14 cellular contexts compared by ENCODE assay signal in genomic region chr14:102498005-102498677, GRCh38. TPM values are rescaled to one million over a fixed set of nuclear protein-coding genes. Genes with fewer than 3 reads are reported as not detected.
DNase-seq lines count a peak whose midpoint lies in the region; ATAC-seq, FAIRE-seq and TF ChIP-seq lines count a peak whose summit lies in the region.
"Had no signal": no experiment of that assay in that cellular context is flagged by ENCODE, and none has a peak within 500 bp of the region (broad histone marks: within the 10 kb centered on the region; RNA-seq: fewer than 3 reads in every experiment).

No MANE protein-coding gene starts in this region.

- 89% methylated on average over 30 of the region's 30 CpGs for WGBS in hepatocyte (ENCODE audit: low lambda C conversion rate, missing lambda C conversion rate)
- WGBS in pancreas, 2 donors = 91 to 93% methylated on average over 30 of the region's 30 CpGs

- H3K4me2 ChIP-seq in HCT116 (ENCODE audit: low read length) (no peak overlapping the region), hepatocyte (no peak overlapping the region)

- no peaks in the 10 kb centered on the region for H3K9me2 ChIP-seq in HCT116 (ENCODE audit: insufficient read depth)
- H3K9me2 ChIP-seq in hepatocyte (replicated peaks; ENCODE audit: insufficient read depth) = no peaks in the 10 kb centered on the region

- intact Hi-C loops in A673 (cut with micrococcal nuclease; ENCODE audit: unreplicated experiment) = no loop called here
- intact Hi-C loops in HCT116 (cut with micrococcal nuclease) = no loop called here
- intact Hi-C loops in pancreas (cut with DNase I) = no loop called here

- RAD21 ChIA-PET in HCT116 (lab: Charles Lee; ENCODE audit: low non-redundant PET in 1 of 2, low total read pairs in 2 of 2, uncharacterized antibody in 2 of 2, unreplicated experiment in 2 of 2) = interaction anchor here in 1 of 2 experiments (1.1 kb wide), 1 partner anchor 60 kb away, joined by 4 read pairs; no protein-coding TSS in a partner anchor

- ATAC-seq in HCT116 (peak; percentile 64), pancreas (no peak), GM18520 (IDR thresholded peaks at IDR 0.05; ENCODE audit: unreplicated experiment) (no peak)
- ATAC-seq: GM12878; stimulated activated naive B cell treated with anti-CD40 and anti-IgM and Interleukin-4, amounts not matched to agents 10 μg/mL and 1 μg/mL and 100 μg/mL, for 72 hours had no signal

- H3K79me2 ChIP-seq in HCT116 (ENCODE audit: insufficient read depth, low read length) (no peaks in the 10 kb centered on the region), hepatocyte (no peaks in the 10 kb centered on the region)

- no peaks in the 10 kb centered on the region for H3K9me3 ChIP-seq in A673 (ENCODE audit: low read depth, low read length, poor library complexity, severe bottlenecking)
- H3K9me3 ChIP-seq in HCT116 (ENCODE audit: control insufficient read depth in 1 of 2, insufficient read depth in 1 of 2, low read depth in 1 of 2, low read length in 2 of 2) = no peaks in the 10 kb centered on the region
- H3K9me3 ChIP-seq in WERI-Rb-1 (ENCODE audit: severe bottlenecking) = no peaks in the 10 kb centered on the region
- H3K9me3 ChIP-seq in hepatocyte (ENCODE audit: low read depth) = no peaks in the 10 kb centered on the region
- no peaks in the 10 kb centered on the region for H3K9me3 ChIP-seq in pancreas

- no peaks in the 10 kb centered on the region for H3K27me3 ChIP-seq in A673 (replicated peaks; ENCODE audit: insufficient read depth, low read depth, low read length, poor library complexity)
- no peaks in the 10 kb centered on the region for H3K27me3 ChIP-seq in HCT116 (ENCODE audit: insufficient read depth, low read length)
- H3K27me3 ChIP-seq in WERI-Rb-1 (ENCODE audit: insufficient read depth, low read depth, severe bottlenecking) = no peaks in the 10 kb centered on the region
- H3K27me3 ChIP-seq in hepatocyte = no peaks in the 10 kb centered on the region
- H3K27me3 ChIP-seq in pancreas = no peaks in the 10 kb centered on the region

- POLR2A ChIA-PET in A673 (lab: Charles Lee; ENCODE audit: low non-redundant PET) = no interaction called here
- POLR2A ChIA-PET in HCT116 (lab: Charles Lee) = no interaction called here

- H3K36me3 ChIP-seq in A673 (ENCODE audit: insufficient read depth, low read length, poor library complexity, severe bottlenecking) = no peaks in the 10 kb centered on the region
- no peaks in the 10 kb centered on the region for H3K36me3 ChIP-seq in HCT116 (ENCODE audit: control insufficient read depth in 1 of 2, insufficient read depth in 2 of 2, low read length in 2 of 2)
- H3K36me3 ChIP-seq in WERI-Rb-1 = peaks cover 2% of the 10 kb centered on the region; the same call in 1 of the 2 replicates
- no peaks in the 10 kb centered on the region for H3K36me3 ChIP-seq in hepatocyte (replicated peaks; ENCODE audit: insufficient read depth, low read depth)
- peaks cover 0 to 7% (median 0%) of the 10 kb centered on the region in 3 donors for H3K36me3 ChIP-seq in pancreas

- no TSS peak for BruUV-seq in A673 (replicated peaks; lab: Mats Ljungman, UMichigan)
- no TSS peak for BruUV-seq in HCT116 (replicated peaks; lab: Mats Ljungman, UMichigan)

- peak; percentile 53 for TF ChIP-seq CTCF in A673 (conservative IDR thresholded peaks at IDR 0.05; ENCODE audit: low read depth, low read length)
- TF ChIP-seq CTCF in HCT116 (IDR thresholded peaks at IDR 0.05 in 2 of 3, conservative IDR thresholded peaks at IDR 0.05 in 1 of 3; ENCODE audit: borderline replicate concordance in 1 of 3, insufficient read depth in 1 of 3, low read depth in 2 of 3, low read length in 2 of 3) = peak; percentile 16 to 49 (median 46); a peak in 5 of 6 replicates
- TF ChIP-seq CTCF in WERI-Rb-1 (IDR thresholded peaks at IDR 0.05; ENCODE audit: low read depth, low read length) = peak; percentile 82
- peak; percentile 9 for TF ChIP-seq CTCF in hepatocyte (IDR thresholded peaks at IDR 0.05; ENCODE audit: poor library complexity)
- TF ChIP-seq CTCF in pancreas (IDR thresholded peaks at IDR 0.05) = no peak

- DNase-seq in A673 (ENCODE audit: low spot score) (peak; percentile 37), HCT116 (ENCODE audit: low read depth, low spot score) (no peak), WERI-Rb-1 (peak; percentile 54), hepatocyte (ENCODE audit: low spot score) (peak; percentile 5), AML-193 (lab: John Stamatoyannopoulos, UW) (no peak), pancreas (no peak)
- no peak for DNase-seq in stimulated activated CD4-positive, alpha-beta T cell treated with anti-CD3 and anti-CD28 coated beads, Interleukin-2, amount 100 ng/mL, for 24 hours
- DNase-seq: activated CD4-positive, alpha-beta T cell treated with anti-CD3 and anti-CD28 coated beads, Interleukin-2, amount 50 U/mL, for 4 hours; CD4-positive, alpha-beta memory T cell; effector CD4-positive, alpha-beta T cell; NCI-H226; stimulated activated naive B cell treated with anti-CD40 and anti-IgM and Interleukin-4, amounts not matched to agents 10 μg/mL and 1 μg/mL and 100 μg/mL, for 72 hours had no signal

- H3K27ac ChIP-seq in A673 (ENCODE audit: low read depth, low read length, poor library complexity, severe bottlenecking) = no peak overlapping the region
- no peak overlapping the region for H3K27ac ChIP-seq in HCT116 (ENCODE audit: low read depth, low read length)
- no peak overlapping the region for H3K27ac ChIP-seq in WERI-Rb-1
- no peak overlapping the region for H3K27ac ChIP-seq in hepatocyte
- no peak overlapping the region for H3K27ac ChIP-seq in pancreas

- CTCF ChIA-PET in A673 (lab: Charles Lee) (interaction anchor here (0.6 kb wide), 1 partner anchor 60 kb away, joined by 4 read pairs; no protein-coding TSS in a partner anchor), HCT116 (lab: Charles Lee) (no interaction called here)

- no peak overlapping the region for H3K9ac ChIP-seq in HCT116 (ENCODE audit: low read length)

- H4K20me1 ChIP-seq in HCT116 (ENCODE audit: insufficient read depth) (no peaks in the 10 kb centered on the region), hepatocyte (ENCODE audit: insufficient read depth, poor library complexity, severe bottlenecking) (no peaks in the 10 kb centered on the region)

- no peak overlapping the region for H3K4me3 ChIP-seq in A673 (ENCODE audit: low read depth, low read length, poor library complexity, severe bottlenecking)
- H3K4me3 ChIP-seq in HCT116 (replicated peaks in 1 of 2; ENCODE audit: low read depth in 1 of 2, low read length in 2 of 2) = no peak overlapping the region
- H3K4me3 ChIP-seq in WERI-Rb-1 (ENCODE audit: low read depth, low read length) = no peak overlapping the region
- H3K4me3 ChIP-seq in hepatocyte = no peak overlapping the region
- no peak overlapping the region for H3K4me3 ChIP-seq in pancreas
- H3K4me3 ChIP-seq: GM12878 had no signal

- no peak overlapping the region for H2AFZ ChIP-seq in HCT116 (ENCODE audit: low read depth, low read length, poor library complexity, severe bottlenecking)
- no peak overlapping the region for H2AFZ ChIP-seq in hepatocyte

- TF ChIP-seq POLR2A in HCT116 (IDR thresholded peaks at IDR 0.05; ENCODE audit: borderline replicate concordance, extremely low read depth, insufficient read depth, insufficient read length) = no peak

- H3K4me1 ChIP-seq in A673 (ENCODE audit: insufficient read depth, low read length, poor library complexity, severe bottlenecking) (no peaks in the 10 kb centered on the region), HCT116 (ENCODE audit: control insufficient read depth in 1 of 2, insufficient read depth in 2 of 2, low read length in 2 of 2) (no peaks in the 10 kb centered on the region), hepatocyte (ENCODE audit: insufficient read depth) (no peaks in the 10 kb centered on the region), pancreas (no peaks in the 10 kb centered on the region)

- peak; percentile 59 for TF ChIP-seq RAD21 in HCT116 (IDR thresholded peaks at IDR 0.05; ENCODE audit: low read depth)

- FAIRE-seq in pancreas (lab: Jason Lieb, UNC) = no peak
- FAIRE-seq: GM12878 had no signal

TF ChIP-seq in HCT116, 20 proteins besides CTCF, POLR2A, EP300 and RAD21 (continues in another document):
- no peak for TF ChIP-seq EZH2phosphoT487 (IDR thresholded peaks at IDR 0.05; ENCODE audit: borderline replicate concordance)
- TF ChIP-seq YY1 (IDR thresholded peaks at IDR 0.05; ENCODE audit: extremely low read depth, insufficient replicate concordance, low read depth, low read length) = no peak
- TF ChIP-seq SP1 (IDR thresholded peaks at IDR 0.05; ENCODE audit: low read depth) = no peak
- no peak for TF ChIP-seq ZFX (IDR thresholded peaks at IDR 0.05)
- TF ChIP-seq REST (IDR thresholded peaks at IDR 0.05; ENCODE audit: low read depth) = no peak
- no peak for TF ChIP-seq ZNF274 (IDR thresholded peaks at IDR 0.05; ENCODE audit: low read depth, low read length)
- TF ChIP-seq POLR2AphosphoS5 (IDR thresholded peaks at IDR 0.05; ENCODE audit: low read depth, low read length) = no peak
- no peak for TF ChIP-seq ELF1 (IDR thresholded peaks at IDR 0.05; ENCODE audit: borderline replicate concordance, low read depth)

RNA-seq across cellular contexts. Expression of gene ANKRD9, which starts 11.4 kb away (rescaled TPM):
- 28.0 and 35.9 TPM in 2 replicates for total RNA-seq in A673 (2021)
- total RNA-seq in HCT116 (2021; ENCODE audit: unreplicated experiment) = 29.0 TPM
- 27.6 and 33.8 TPM in 2 replicates for polyA plus RNA-seq in HCT116 (2012)
- total RNA-seq in hepatocyte = 43.8 and 46.5 TPM in 2 replicates
- polyA plus RNA-seq in hepatocyte = 88.1 and 90.7 TPM in 2 replicates
- 10 to 100 TPM in 1 of 6 donors, 1 to 10 TPM in 5; 7.6 to 14.4 (median 9.4) TPM for total RNA-seq in pancreas
- polyA plus RNA-seq in pancreas = 1 to 10 TPM; 5.4 to 7.1 TPM

Comparison
In these comparisons a context has a peak if more than half of its experiments do, and no peak if none do; other contexts are left out.
1. DNase-seq: peak in A673 (single experiment), WERI-Rb-1 (single experiment) and hepatocyte (single experiment); none in HCT116 (single experiment), AML-193 (0 of 2), pancreas (0 of 6) and stimulated activated CD4-positive, alpha-beta T cell treated with anti-CD3 and anti-CD28 coated beads, Interleukin-2, amount 100 ng/mL, for 24 hours (0 of 2).
2. CTCF ChIP-seq: peak in A673 (single experiment), HCT116 (3 of 3), WERI-Rb-1 (single experiment) and hepatocyte (single experiment); none in pancreas (0 of 4).